Comparison of ENCODE assay signal across 11 cellular contexts in the genomic region with DNA sequence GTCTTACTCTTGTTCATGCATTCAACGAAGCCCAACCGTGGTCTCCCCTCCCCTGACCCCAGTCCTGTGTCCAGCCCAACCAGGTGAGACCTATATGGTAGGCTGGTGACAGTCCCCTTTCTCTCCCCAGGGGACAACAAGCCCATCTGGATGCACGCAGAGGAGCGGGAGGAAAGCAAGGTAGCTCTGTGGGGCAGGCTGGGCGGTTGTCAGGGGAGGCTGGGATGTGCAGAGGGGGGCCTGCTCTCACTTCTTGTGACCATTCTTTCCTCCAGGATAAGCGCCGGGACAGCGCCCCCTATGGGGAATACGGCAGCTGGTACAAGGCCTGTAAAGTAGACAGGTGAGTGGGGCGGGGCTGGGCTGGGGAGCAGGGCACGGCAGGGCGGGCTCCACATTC. TPM values are rescaled to one million over a fixed set of nuclear protein-coding genes. Genes with fewer than 3 reads are reported as not detected.
A peak's percentile ranks its signal among the peaks of the same experiment; 100 is the strongest.
DNase-seq lines count a peak whose midpoint lies in the region; ATAC-seq and TF ChIP-seq lines count a peak whose summit lies in the region.
"Had no signal": no experiment of that assay in that cellular context is flagged by ENCODE, and none has a peak within 500 bp of the region (broad histone marks: within the 10 kb centered on the region; RNA-seq: fewer than 3 reads in every experiment).

No MANE protein-coding gene starts in this region.

- H3K36me3 ChIP-seq in CD4-positive, alpha-beta memory T cell (ENCODE audit: insufficient read depth, low read length) = peaks cover 27% of the 10 kb centered on the region
- H3K36me3 ChIP-seq in mesendoderm (ENCODE audit: control insufficient read depth, insufficient read depth, low read length) = peaks cover 12% of the 10 kb centered on the region

- H3K79me2 ChIP-seq in mesendoderm (ENCODE audit: control insufficient read depth, insufficient read depth, low read length) = peaks cover 2% of the 10 kb centered on the region

- no peaks in the 10 kb centered on the region for H3K27me3 ChIP-seq in CD4-positive, alpha-beta memory T cell (ENCODE audit: insufficient read depth, low read length)
- no peaks in the 10 kb centered on the region for H3K27me3 ChIP-seq in mesendoderm (ENCODE audit: insufficient read depth, low read length, poor library complexity)

- WGBS in mesendoderm (ENCODE audit: extremely low coverage, insufficient coverage, low lambda C conversion rate) = no CpG with 5 or more reads among the region's 12 CpGs

- peak overlapping the region in 2 of 7 donors; percentile 35 to 77 for H3K27ac Mint-ChIP-seq in CD4-positive, alpha-beta memory T cell
- H3K27ac Mint-ChIP-seq: T-cell had no signal

- H3K4me3 Mint-ChIP-seq in CD4-positive, alpha-beta memory T cell = no peak overlapping the region
- H3K4me3 Mint-ChIP-seq: central memory CD8-positive, alpha-beta T cell; T-cell had no signal

- H3K4me1 Mint-ChIP-seq in CD4-positive, alpha-beta memory T cell = peaks cover 11 to 30% (median 19%) of the 10 kb centered on the region in 4 donors

- no peaks in the 10 kb centered on the region for H3K9me3 ChIP-seq in CD4-positive, alpha-beta memory T cell (ENCODE audit: control insufficient read depth in 1 of 2, low read length in 2 of 2)

- H2AK5ac ChIP-seq in mesendoderm (ENCODE audit: low read length) = no peak overlapping the region

- no peak overlapping the region for H3K27ac ChIP-seq in CD4-positive, alpha-beta memory T cell (ENCODE audit: low read depth, low read length)
- H3K27ac ChIP-seq in mesendoderm (ENCODE audit: low read depth, low read length) = no peak overlapping the region

- DNase-seq in CD4-positive, alpha-beta memory T cell = peak in 3 of 5 donors; percentile 25 to 31 (median 26)
- DNase-seq in HFF-Myc (ENCODE audit: extremely low read depth, low read depth) (no peak), mesendoderm (peak; percentile 72), ecto neural progenitor cell (ENCODE audit: low spot score) (no peak), AML-193 (lab: John Stamatoyannopoulos, UW) (no peak)
- DNase-seq in activated CD8-positive, alpha-beta memory T cell treated with anti-CD3 and anti-CD28 coated beads, Interleukin-2, amount 50 U/mL, for 48 hours = peak; percentile 80

- intact Hi-C loops in CD4-positive, alpha-beta memory T cell (cut with micrococcal nuclease) = loop anchor here (5.0 kb wide), 1 partner anchor 1348 kb away; the partner anchor contains the start of gene ATG2A

- H2BK15ac ChIP-seq in mesendoderm (replicated peaks; ENCODE audit: low read depth) = no peak overlapping the region

- no peak overlapping the region for H2BK5ac ChIP-seq in mesendoderm (ENCODE audit: low read length)

- H3K9ac ChIP-seq in mesendoderm (ENCODE audit: low read length) = no peak overlapping the region

- ATAC-seq in HG03342 (IDR thresholded peaks at IDR 0.05; ENCODE audit: unreplicated experiment) = no peak
- no peak for ATAC-seq in HG03469 (IDR thresholded peaks at IDR 0.05; ENCODE audit: unreplicated experiment)
- ATAC-seq: T-cell had no signal

- peaks cover 3% of the 10 kb centered on the region for H3K79me1 ChIP-seq in mesendoderm (ENCODE audit: low read length)

- no peak overlapping the region for H4K5ac ChIP-seq in mesendoderm (ENCODE audit: low read length)

- peaks cover 3 to 50% of the 10 kb centered on the region in 2 donors for H3K36me3 Mint-ChIP-seq in CD4-positive, alpha-beta memory T cell

- no peak overlapping the region for H3K23ac ChIP-seq in mesendoderm (ENCODE audit: low read length)

- no peak overlapping the region for H3K18ac ChIP-seq in mesendoderm (ENCODE audit: low read length)

- H4K8ac ChIP-seq in mesendoderm (ENCODE audit: low read depth, low read length) = no peak overlapping the region

- POLR2A ChIA-PET in CD4-positive, alpha-beta memory T cell (lab: Charles Lee; ENCODE audit: partially characterized antibody) = interaction anchor here (1.8 kb wide), 1 partner anchor 767 kb away, joined by 5 read pairs; no protein-coding TSS in a partner anchor

- peaks cover 22% of the 10 kb centered on the region for H3K4me1 ChIP-seq in CD4-positive, alpha-beta memory T cell (ENCODE audit: insufficient read depth, low read length)
- H3K4me1 ChIP-seq in mesendoderm (ENCODE audit: control insufficient read depth, low read depth, low read length) = no peaks in the 10 kb centered on the region

- H3K4me2 ChIP-seq in mesendoderm (ENCODE audit: low read length) = no peak overlapping the region

- H3K9me3 Mint-ChIP-seq in CD4-positive, alpha-beta memory T cell = peaks cover 0 to 9% (median 0%) of the 10 kb centered on the region in 8 donors
- H3K9me3 Mint-ChIP-seq: central memory CD8-positive, alpha-beta T cell; T-cell had no signal

- H3K4ac ChIP-seq in mesendoderm (ENCODE audit: low read depth, low read length) = no peak overlapping the region

- H3K4me3 ChIP-seq in CD4-positive, alpha-beta memory T cell (ENCODE audit: low read length in 2 of 2) = no peak overlapping the region
- no peak overlapping the region for H3K4me3 ChIP-seq in HFF-Myc (replicated peaks; ENCODE audit: low read depth, low read length)
- no peak overlapping the region for H3K4me3 ChIP-seq in mesendoderm (ENCODE audit: low read length)

- no peaks in the 10 kb centered on the region for H3K27me3 Mint-ChIP-seq in CD4-positive, alpha-beta memory T cell
- H3K27me3 Mint-ChIP-seq: central memory CD8-positive, alpha-beta T cell; T-cell had no signal

- CTCF ChIA-PET in CD4-positive, alpha-beta memory T cell (lab: Charles Lee; ENCODE audit: partially characterized antibody) = interaction anchor here (0.7 kb wide), 1 partner anchor 10 kb away, joined by 3 read pairs; no protein-coding TSS in a partner anchor

- peak; percentile 56 for TF ChIP-seq CTCF in HFF-Myc (IDR thresholded peaks at IDR 0.05; ENCODE audit: low read depth, low read length, missing control alignments)

- H3K56ac ChIP-seq in mesendoderm (ENCODE audit: low read length) = no peak overlapping the region

- H2BK120ac ChIP-seq in mesendoderm (ENCODE audit: low read depth, low read length) = no peak overlapping the region

RNA-seq across cellular contexts. Expression of gene RAB1B, which starts 3.5 kb away (rescaled TPM):
- total RNA-seq in CD4-positive, alpha-beta memory T cell = 10 to 100 TPM; 76.4 to 79.4 TPM
- polyA plus RNA-seq in CD4-positive, alpha-beta memory T cell = 10 to 100 TPM in 1 of 2 donors, 1 to 10 TPM in 1; 9.7 to 15.2 TPM
- polyA plus RNA-seq in mesendoderm (2013, experiment 1 of 2) = 110 TPM
- 109 TPM for polyA plus RNA-seq in mesendoderm (2013, experiment 2 of 2)

RNA-seq across cellular contexts. Expression of gene KLC2, which starts 7.4 kb away (rescaled TPM):
- total RNA-seq in CD4-positive, alpha-beta memory T cell = 10 to 100 TPM; 33.6 to 34.0 TPM
- polyA plus RNA-seq in CD4-positive, alpha-beta memory T cell = 1 to 10 TPM; 1.7 to 7.3 TPM
- 24.9 TPM for polyA plus RNA-seq in mesendoderm (2013, experiment 1 of 2)
- 23.1 TPM for polyA plus RNA-seq in mesendoderm (2013, experiment 2 of 2)

RNA-seq across cellular contexts. Expression of gene CNIH2, which starts 13.1 kb away (rescaled TPM):
- 1 to 10 TPM; 1.4 to 1.8 TPM for total RNA-seq in CD4-positive, alpha-beta memory T cell
- polyA plus RNA-seq in CD4-positive, alpha-beta memory T cell = not detected
- 7.9 TPM for polyA plus RNA-seq in mesendoderm (2013, experiment 1 of 2)
- polyA plus RNA-seq in mesendoderm (2013, experiment 2 of 2) = 7.0 TPM
- total RNA-seq: liver had no signal

RNA-seq across cellular contexts. Expression of gene YIF1A, which starts 24.1 kb away (rescaled TPM):
- total RNA-seq in CD4-positive, alpha-beta memory T cell = 10 to 100 TPM; 40.4 to 45.1 TPM
- polyA plus RNA-seq in CD4-positive, alpha-beta memory T cell = 10 to 100 TPM; 53.4 to 77.5 TPM
- 142 TPM for polyA plus RNA-seq in mesendoderm (2013, experiment 1 of 2)
- 138 TPM for polyA plus RNA-seq in mesendoderm (2013, experiment 2 of 2)

RNA-seq across cellular contexts. Expression of gene TMEM151A, which starts 26.8 kb away (rescaled TPM):
- total RNA-seq in CD4-positive, alpha-beta memory T cell = not detected
- not detected for polyA plus RNA-seq in CD4-positive, alpha-beta memory T cell
- polyA plus RNA-seq in mesendoderm (2013, experiment 1 of 2) = 0.27 TPM
- 0.21 TPM for polyA plus RNA-seq in mesendoderm (2013, experiment 2 of 2)

Comparison
In these comparisons a context has a peak if more than half of its experiments do, and no peak if none do; other contexts are left out.
1. DNase-seq: peak in CD4-positive, alpha-beta memory T cell (3 of 5), activated CD8-positive, alpha-beta memory T cell treated with anti-CD3 and anti-CD28 coated beads, Interleukin-2, amount 50 U/mL, for 48 hours (single experiment) and mesendoderm (single experiment); none in HFF-Myc (single experiment), ecto neural progenitor cell (single experiment) and AML-193 (0 of 2).